In genomic region chr4:159127745-159128518, GRCh38 we compare ENCODE assay signal across 1 cellular context.
A peak's percentile ranks its signal among the peaks of the same experiment; 100 is the strongest.
TF ChIP-seq lines count a peak whose summit lies in the region.

No MANE protein-coding gene starts in this region.

TF ChIP-seq in K562, 482 proteins besides CTCF, POLR2A, EP300 and RAD21 (continued from another document and continues in another):
- peak; percentile 47; the same call in 1 of the 2 replicates for TF ChIP-seq ARID1B (IDR thresholded peaks at IDR 0.05)
- TF ChIP-seq ZBTB49 (CRISPR knock-in tag; IDR thresholded peaks at IDR 0.05; ENCODE audit: borderline replicate concordance): no peak
- TF ChIP-seq ZC3H11A (IDR thresholded peaks at IDR 0.05; ENCODE audit: low read depth, low read length): no peak
- TF ChIP-seq HDAC3 (IDR thresholded peaks at IDR 0.05; ENCODE audit: borderline replicate concordance, partially characterized antibody): no peak
- TF ChIP-seq CREM (IDR thresholded peaks at IDR 0.05; ENCODE audit: low read depth): no peak
- no peak for TF ChIP-seq NCOA1 (IDR thresholded peaks at IDR 0.05; ENCODE audit: low read depth)
- TF ChIP-seq CXXC5 (CRISPR knock-in tag; IDR thresholded peaks at IDR 0.05): no peak
- TF ChIP-seq SOX6 (IDR thresholded peaks at IDR 0.05): no peak
- no peak for TF ChIP-seq NFE2L1 (tag; IDR thresholded peaks at IDR 0.05; ENCODE audit: borderline replicate concordance, low read depth)
- no peak for TF ChIP-seq ETV6 (IDR thresholded peaks at IDR 0.05; ENCODE audit: borderline replicate concordance in 1 of 2, low read depth in 2 of 2, low read length in 1 of 2)
- no peak for TF ChIP-seq ETV6 (CRISPR knock-in tag; IDR thresholded peaks at IDR 0.05; ENCODE audit: borderline replicate concordance)
- TF ChIP-seq ZNF311 (CRISPR knock-in tag; IDR thresholded peaks at IDR 0.05): no peak
- no peak for TF ChIP-seq HNRNPH1 (optimal IDR thresholded peaks at IDR 0.05; ENCODE audit: low read depth, low read length)
- TF ChIP-seq KDM1A (IDR thresholded peaks at IDR 0.05): peak; percentile 49 to 76; a peak in 3 of 4 replicates
- no peak for TF ChIP-seq CUX1 (CRISPR knock-in tag; IDR thresholded peaks at IDR 0.05)
- TF ChIP-seq KDM5B (IDR thresholded peaks at IDR 0.05; ENCODE audit: insufficient replicate concordance, low read depth, low read length): no peak
- no peak for TF ChIP-seq CSDE1 (IDR thresholded peaks at IDR 0.05)
- TF ChIP-seq KLF13 (tag; IDR thresholded peaks at IDR 0.05; ENCODE audit: borderline replicate concordance, low read depth): no peak
- TF ChIP-seq MAZ (CRISPR knock-in tag; conservative IDR thresholded peaks at IDR 0.05 in 1 of 2, IDR thresholded peaks at IDR 0.05 in 1 of 2): no peak
- no peak for TF ChIP-seq ZNF75A (CRISPR knock-in tag; IDR thresholded peaks at IDR 0.05)
- TF ChIP-seq ZNF197 (CRISPR knock-in tag; IDR thresholded peaks at IDR 0.05; ENCODE audit: low read depth): no peak
- TF ChIP-seq ZNF583 (CRISPR knock-in tag; IDR thresholded peaks at IDR 0.05): no peak
- no peak for TF ChIP-seq TCF7 (IDR thresholded peaks at IDR 0.05; ENCODE audit: borderline replicate concordance)
- TF ChIP-seq MAFF (IDR thresholded peaks at IDR 0.05; ENCODE audit: low read length): peak; percentile 74
- no peak for TF ChIP-seq TAF9B (IDR thresholded peaks at IDR 0.05; ENCODE audit: partially characterized antibody)
- no peak for TF ChIP-seq DMBX1 (CRISPR knock-in tag; IDR thresholded peaks at IDR 0.05; ENCODE audit: borderline replicate concordance)
- TF ChIP-seq SMAD4 (CRISPR knock-in tag; conservative IDR thresholded peaks at IDR 0.05): no peak
- no peak for TF ChIP-seq FOXK1 (CRISPR knock-in tag; IDR thresholded peaks at IDR 0.05; ENCODE audit: borderline replicate concordance)
- TF ChIP-seq ZBTB43 (CRISPR knock-in tag; IDR thresholded peaks at IDR 0.05): no peak
- no peak for TF ChIP-seq ESRRA (IDR thresholded peaks at IDR 0.05; ENCODE audit: borderline replicate concordance, low read depth)
- no peak for TF ChIP-seq CBFA2T3 (IDR thresholded peaks at IDR 0.05)
- TF ChIP-seq ZNF143 (CRISPR knock-in tag; IDR thresholded peaks at IDR 0.05): no peak
- TF ChIP-seq ZNF408 (CRISPR knock-in tag; IDR thresholded peaks at IDR 0.05; ENCODE audit: low read depth): no peak
- TF ChIP-seq ZNF639 (CRISPR knock-in tag; conservative IDR thresholded peaks at IDR 0.05 in 1 of 2, IDR thresholded peaks at IDR 0.05 in 1 of 2): no peak
- TF ChIP-seq PHF20 (IDR thresholded peaks at IDR 0.05; ENCODE audit: partially characterized antibody): peak; percentile 33
- no peak for TF ChIP-seq RCOR1 (IDR thresholded peaks at IDR 0.05; ENCODE audit: borderline replicate concordance in 1 of 2, low read depth in 2 of 2, low read length in 2 of 2)
- TF ChIP-seq TCF7L2 (IDR thresholded peaks at IDR 0.05; ENCODE audit: low read depth, low read length): no peak
- TF ChIP-seq PPARD (CRISPR knock-in tag; IDR thresholded peaks at IDR 0.05): no peak
- no peak for TF ChIP-seq MXI1 (IDR thresholded peaks at IDR 0.05; ENCODE audit: low read depth, low read length)
- TF ChIP-seq MAFG (tag; conservative IDR thresholded peaks at IDR 0.05): peak; percentile 71
- TF ChIP-seq SRF (CRISPR knock-in tag; IDR thresholded peaks at IDR 0.05): no peak
- no peak for TF ChIP-seq IFI16 (CRISPR knock-in tag; IDR thresholded peaks at IDR 0.05)
- no peak for TF ChIP-seq BHLHE40 (IDR thresholded peaks at IDR 0.05; ENCODE audit: low read length)
- TF ChIP-seq, protein P1, sequence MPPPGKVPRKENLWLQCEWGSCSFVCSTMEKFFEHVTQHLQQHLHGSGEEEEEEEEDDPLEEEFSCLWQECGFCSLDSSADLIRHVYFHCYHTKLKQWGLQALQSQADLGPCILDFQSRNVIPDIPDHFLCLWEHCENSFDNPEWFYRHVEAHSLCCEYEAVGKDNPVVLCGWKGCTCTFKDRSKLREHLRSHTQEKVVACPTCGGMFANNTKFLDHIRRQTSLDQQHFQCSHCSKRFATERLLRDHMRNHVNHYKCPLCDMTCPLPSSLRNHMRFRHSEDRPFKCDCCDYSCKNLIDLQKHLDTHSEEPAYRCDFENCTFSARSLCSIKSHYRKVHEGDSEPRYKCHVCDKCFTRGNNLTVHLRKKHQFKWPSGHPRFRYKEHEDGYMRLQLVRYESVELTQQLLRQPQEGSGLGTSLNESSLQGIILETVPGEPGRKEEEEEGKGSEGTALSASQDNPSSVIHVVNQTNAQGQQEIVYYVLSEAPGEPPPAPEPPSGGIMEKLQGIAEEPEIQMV (tag; conservative IDR thresholded peaks at IDR 0.05; ENCODE audit: low read depth): no peak
- peak; percentile 50; the same call in 1 of the 2 replicates for TF ChIP-seq MYBL2 (IDR thresholded peaks at IDR 0.05; ENCODE audit: low read depth)
- no peak for TF ChIP-seq MYBL2 (CRISPR knock-in tag; IDR thresholded peaks at IDR 0.05; ENCODE audit: borderline replicate concordance)
- TF ChIP-seq THRAP3 (IDR thresholded peaks at IDR 0.05; ENCODE audit: borderline replicate concordance): no peak
- no peak for TF ChIP-seq RREB1 (CRISPR knock-in tag; IDR thresholded peaks at IDR 0.05)
- no peak for TF ChIP-seq CBX3 (IDR thresholded peaks at IDR 0.05; ENCODE audit: borderline replicate concordance in 1 of 2, low read length in 2 of 2)
